In genomic region chr2:137802038-137802437, GRCh38 we compare ENCODE assay signal across 22 cellular contexts.
"Had no signal": no experiment of that assay in that cellular context is flagged by ENCODE, and none has a peak within 500 bp of the region (broad histone marks: within the 10 kb centered on the region; RNA-seq: fewer than 3 reads in every experiment).

No MANE protein-coding gene starts in this region.

- H3K4me1 ChIP-seq: ascending aorta, heart right ventricle, left lung, transverse colon, uterus had no signal

- H3K27me3 ChIP-seq: ascending aorta, heart right ventricle, left lung, transverse colon, uterus had no signal

- H3K36me3 Mint-ChIP-seq: activated naive CD4-positive, alpha-beta T cell treated with anti-CD3 and anti-CD28 coated beads, Interleukin-2, amount 10 ng/mL, durations not matched to agents 7 days and 5 days had no signal

- H3K36me3 ChIP-seq: ascending aorta, heart right ventricle, left lung, transverse colon, uterus had no signal

- H3K27ac ChIP-seq: ascending aorta, coronary artery, heart right ventricle, left lung, skin epidermis, transverse colon, uterus had no signal

- H3K27me3 Mint-ChIP-seq: activated CD4-positive, alpha-beta T cell treated with anti-CD3 and anti-CD28 coated beads, Interleukin-2, amount 10 ng/mL, durations not matched to agents 24 days and 14 days; activated naive CD4-positive, alpha-beta T cell treated with anti-CD3 and anti-CD28 coated beads, Interleukin-2, amount 10 ng/mL, durations not matched to agents 7 days and 5 days; activated naive CD8-positive, alpha-beta T cell treated with anti-CD3 and anti-CD28 coated beads, Interleukin-2, amount 50 U/mL, for 24 hours had no signal

- ATAC-seq: activated CD8-positive, alpha-beta T cell treated with anti-CD3 and anti-CD28 coated beads, Interleukin-2, amount 10 ng/mL, durations not matched to agents 7 days and 5 days; activated naive CD8-positive, alpha-beta T cell treated with anti-CD3 and anti-CD28 coated beads, Interleukin-2, amount 50 U/mL, for 24 hours; heart right ventricle; left lung; stimulated activated naive CD8-positive, alpha-beta T cell treated with anti-CD3 and anti-CD28 coated beads, Interleukin-15, Interleukin-2, amounts not matched to agents 100 U/mL and 50 U/mL, for 24 hours had no signal

- DNase-seq: activated CD4-positive, alpha-beta T cell treated with anti-CD3 and anti-CD28 coated beads, Interleukin-2, amount 10 ng/mL, durations not matched to agents 24 days and 14 days; activated CD4-positive, CD25-positive, alpha-beta regulatory T cell; activated CD8-positive, alpha-beta T cell treated with anti-CD3 and anti-CD28 coated beads, Interleukin-2, amount 10 ng/mL, durations not matched to agents 7 days and 5 days; activated effector memory CD4-positive, alpha-beta T cell treated with Interleukin-2 at 50 U/mL for 16 hours; activated naive CD4-positive, alpha-beta T cell treated with anti-CD3 and anti-CD28 coated beads, Interleukin-2, amount 10 ng/mL, durations not matched to agents 7 days and 5 days; activated naive CD8-positive, alpha-beta T cell treated with anti-CD3 and anti-CD28 coated beads, Interleukin-2, amount 50 U/mL, for 24 hours; activated T-cell treated with anti-CD3 and anti-CD28 coated beads, Interleukin-2, amount 50 U/mL, for 48 hours; erythroblast; heart right ventricle; left lung; mammary epithelial cell; midbrain; nephron progenitor cell; nucleus accumbens; posterior cingulate gyrus; stimulated activated naive CD8-positive, alpha-beta T cell treated with anti-CD3 and anti-CD28 coated beads, Interleukin-15, Interleukin-2, amounts not matched to agents 100 U/mL and 50 U/mL, for 24 hours; transverse colon; uterus had no signal

- H3K4me3 Mint-ChIP-seq: activated CD4-positive, alpha-beta T cell treated with anti-CD3 and anti-CD28 coated beads, Interleukin-2, amount 10 ng/mL, durations not matched to agents 24 days and 14 days; activated CD8-positive, alpha-beta T cell treated with anti-CD3 and anti-CD28 coated beads, Interleukin-2, amount 10 ng/mL, durations not matched to agents 7 days and 5 days; activated naive CD4-positive, alpha-beta T cell treated with anti-CD3 and anti-CD28 coated beads, Interleukin-2, amount 10 ng/mL, durations not matched to agents 7 days and 5 days; activated naive CD8-positive, alpha-beta T cell treated with anti-CD3 and anti-CD28 coated beads, Interleukin-2, amount 50 U/mL, for 24 hours; nephron progenitor cell; T-helper 2 cell treated with Interferon-gamma antibody and Interleukin-4, amounts not matched to agents 5 μg/mL and 100 μg/mL, for 36 hours had no signal

- H3K4me1 Mint-ChIP-seq: activated CD4-positive, alpha-beta T cell treated with anti-CD3 and anti-CD28 coated beads, Interleukin-2, amount 10 ng/mL, durations not matched to agents 24 days and 14 days; activated naive CD4-positive, alpha-beta T cell treated with anti-CD3 and anti-CD28 coated beads, Interleukin-2, amount 10 ng/mL, durations not matched to agents 7 days and 5 days; activated naive CD8-positive, alpha-beta T cell treated with anti-CD3 and anti-CD28 coated beads, Interleukin-2, amount 50 U/mL, for 24 hours; nephron progenitor cell had no signal

- H3K4me3 ChIP-seq: ascending aorta, coronary artery, heart right ventricle, left lung, skin epidermis, transverse colon, uterus had no signal

- H3K9me3 ChIP-seq: ascending aorta, transverse colon, uterus had no signal

- H3K27ac Mint-ChIP-seq: activated CD4-positive, alpha-beta T cell treated with anti-CD3 and anti-CD28 coated beads, Interleukin-2, amount 10 ng/mL, durations not matched to agents 24 days and 14 days; activated CD8-positive, alpha-beta T cell treated with anti-CD3 and anti-CD28 coated beads, Interleukin-2, amount 10 ng/mL, durations not matched to agents 7 days and 5 days; activated naive CD4-positive, alpha-beta T cell treated with anti-CD3 and anti-CD28 coated beads, Interleukin-2, amount 10 ng/mL, durations not matched to agents 7 days and 5 days; activated naive CD8-positive, alpha-beta T cell treated with anti-CD3 and anti-CD28 coated beads, Interleukin-2, amount 50 U/mL, for 24 hours; nephron progenitor cell; T-helper 2 cell treated with Interferon-gamma antibody and Interleukin-4, amounts not matched to agents 5 μg/mL and 100 μg/mL, for 36 hours had no signal
